ENCODE assay signal across 24 cellular contexts in genomic region chr5:113902917-113903681, GRCh38.
DNase-seq lines count a peak whose midpoint lies in the region; FAIRE-seq and TF ChIP-seq lines count a peak whose summit lies in the region.
"Had no signal": no experiment of that assay in that cellular context is flagged by ENCODE, and none has a peak within 500 bp of the region (broad histone marks: within the 10 kb centered on the region; RNA-seq: fewer than 3 reads in every experiment).

No MANE protein-coding gene starts in this region.

- TF ChIP-seq EP300 in H1 (IDR thresholded peaks at IDR 0.05; ENCODE audit: borderline replicate concordance in 1 of 2, low read depth in 2 of 2, low read length in 2 of 2) = no peak

- peak; percentile 19 for DNase-seq in NCI-H146 (lab: John Stamatoyannopoulos, UW)
- DNase-seq in NCI-H146 treated with DMSO at 0.1 percent for 48 hours (lab: John Stamatoyannopoulos, UW; ENCODE audit: unreplicated experiment) = no peak
- DNase-seq in SK-N-DZ (ENCODE audit: low spot score) = peak; percentile 99
- DNase-seq in H1 (ENCODE audit: low read depth in 1 of 2, low spot score in 2 of 2) = no peak
- DNase-seq in retina = peak; percentile 16
- DNase-seq in CD4-positive, alpha-beta memory T cell = no peak
- no peak for DNase-seq in NCI-H510A treated with DMSO at 0.1 percent for 48 hours (lab: John Stamatoyannopoulos, UW)
- DNase-seq in stimulated activated CD4-positive, alpha-beta T cell treated with anti-CD3 and anti-CD28 coated beads, Interleukin-1b, Interleukin-23, amount 100 ng/mL, for 48 hours = no peak
- DNase-seq: ACHN, DMS53, GOT3, HCEC 1CT, NCI-H1092, NCI-H1417 treated with DMSO at 0.1 percent for 48 hours, NCI-H187 treated with DMSO at 0.1 percent for 48 hours, NCI-H2171 treated with DMSO at 0.1 percent for 48 hours, NCI-H524 treated with DMSO at 0.1 percent for 48 hours, SHP77, SW 1271 had no signal

- no peaks in the 10 kb centered on the region for H3K9me3 ChIP-seq in H1 (ENCODE audit: insufficient read depth in 2 of 2, low read depth in 1 of 2, low read length in 1 of 2)
- H3K9me3 ChIP-seq in CD4-positive, alpha-beta memory T cell (ENCODE audit: control insufficient read depth in 1 of 2, low read length in 2 of 2) = no peaks in the 10 kb centered on the region

- no peak overlapping the region for H2AK5ac ChIP-seq in H1 (ENCODE audit: low read depth, low read length)

- no peaks in the 10 kb centered on the region for H3K4me1 ChIP-seq in H1 (replicated peaks in 1 of 4; ENCODE audit: control insufficient read depth in 3 of 4, insufficient read depth in 4 of 4, low read length in 3 of 4)
- H3K4me1 ChIP-seq in CD4-positive, alpha-beta memory T cell (ENCODE audit: insufficient read depth, low read length) = no peaks in the 10 kb centered on the region

- no peak for TF ChIP-seq RAD21 in H1 (IDR thresholded peaks at IDR 0.05 in 1 of 2, conservative IDR thresholded peaks at IDR 0.05 in 1 of 2; ENCODE audit: low read depth in 2 of 2, low read length in 2 of 2)

- no peaks in the 10 kb centered on the region for H3K23me2 ChIP-seq in H1 (ENCODE audit: low read depth, low read length)

- WGBS in H1 (ENCODE audit: extremely low coverage in 1 of 2, insufficient coverage in 1 of 2, insufficient read length in 1 of 2, insufficient replicate concordance in 2 of 2, low coverage in 1 of 2, low lambda C conversion rate in 2 of 2, missing lambda C conversion rate in 1 of 2), 2 experiments = 93% methylated on average over 2 of the region's 2 CpGs; no CpG with 5 or more reads in 1 of the 2 experiments

- H3K23ac ChIP-seq in H1 (ENCODE audit: insufficient read length) = no peak overlapping the region

- no peaks in the 10 kb centered on the region for H3K36me3 Mint-ChIP-seq in CD4-positive, alpha-beta memory T cell
- H3K36me3 Mint-ChIP-seq: IgD-negative memory B cell had no signal

- no peak overlapping the region for H3K9ac ChIP-seq in H1 (replicated peaks in 1 of 4; ENCODE audit: extremely low read depth in 1 of 4, low read depth in 3 of 4, low read length in 3 of 4)

- no peak overlapping the region for H3K4ac ChIP-seq in H1 (replicated peaks; ENCODE audit: insufficient read length, low read depth, low read length)

- H3K79me1 ChIP-seq in H1 (ENCODE audit: low read depth, low read length) = no peaks in the 10 kb centered on the region

- H3K14ac ChIP-seq in H1 (ENCODE audit: insufficient read length) = no peak overlapping the region

- no peak overlapping the region for H2BK20ac ChIP-seq in H1 (ENCODE audit: low read length)

- H2BK5ac ChIP-seq in H1 (ENCODE audit: low read depth, low read length) = no peak overlapping the region

- H3K79me2 ChIP-seq in H1 (ENCODE audit: control insufficient read depth in 1 of 2, insufficient read depth in 2 of 2, low read length in 2 of 2) = no peaks in the 10 kb centered on the region

- FAIRE-seq in H1 (lab: Jason Lieb, UNC) = no peak
- FAIRE-seq: G401.6, GM12878 had no signal

- H3K18ac ChIP-seq in H1 (ENCODE audit: extremely low read depth, low read length) = no peak overlapping the region

- no peak overlapping the region for H4K91ac ChIP-seq in H1 (replicated peaks; ENCODE audit: insufficient read length, low read length)

- no peaks in the 10 kb centered on the region for H3K4me1 Mint-ChIP-seq in CD4-positive, alpha-beta memory T cell
- H3K4me1 Mint-ChIP-seq: IgD-negative memory B cell had no signal

- TF ChIP-seq CTCF in H1 (IDR thresholded peaks at IDR 0.05; ENCODE audit: control extremely low read depth in 1 of 3, insufficient read depth in 1 of 3, low read depth in 1 of 3, low read length in 3 of 3) = no peak

- TF ChIP-seq POLR2A in H1 (IDR thresholded peaks at IDR 0.05; ENCODE audit: control extremely low read depth in 1 of 2, low read depth in 2 of 2, low read length in 2 of 2) = no peak

- H3K4me3 Mint-ChIP-seq in CD4-positive, alpha-beta memory T cell = no peak overlapping the region
- H3K4me3 Mint-ChIP-seq: IgD-negative memory B cell had no signal

- H3K27ac ChIP-seq in H1 (ENCODE audit: low read depth, low read length) = no peak overlapping the region
- H3K27ac ChIP-seq in CD4-positive, alpha-beta memory T cell (ENCODE audit: low read depth, low read length) = no peak overlapping the region
- H3K27ac ChIP-seq: 22Rv1, RWPE1 had no signal

- peaks cover 0 to 2% of the 10 kb centered on the region in 2 donors for H3K27me3 Mint-ChIP-seq in CD4-positive, alpha-beta memory T cell

- no peak overlapping the region for H3K4me2 ChIP-seq in H1 (ENCODE audit: insufficient read depth in 1 of 2, low read depth in 2 of 2, low read length in 2 of 2)

- H3K27ac Mint-ChIP-seq in CD4-positive, alpha-beta memory T cell = no peak overlapping the region
- H3K27ac Mint-ChIP-seq: IgD-negative memory B cell had no signal

- H3K56ac ChIP-seq in H1 (replicated peaks; ENCODE audit: insufficient read length, low read depth, low read length) = no peak overlapping the region

- no peak overlapping the region for H3K4me3 ChIP-seq in H1 (ENCODE audit: extremely low read depth in 1 of 4, insufficient read depth in 2 of 4, low read depth in 3 of 4, low read length in 4 of 4)
- no peak overlapping the region for H3K4me3 ChIP-seq in CD4-positive, alpha-beta memory T cell (ENCODE audit: low read length in 2 of 2)
- H3K4me3 ChIP-seq: GM12878 had no signal

- CTCF ChIA-PET in H1 (lab: Charles Lee; ENCODE audit: partially characterized antibody) = interaction anchor here (0.6 kb wide), 1 partner anchor 18 kb away, joined by 3 read pairs; no protein-coding TSS in a partner anchor
- CTCF ChIA-PET in CD4-positive, alpha-beta memory T cell (lab: Charles Lee; ENCODE audit: partially characterized antibody) = no interaction called here

- H3K9me3 Mint-ChIP-seq in CD4-positive, alpha-beta memory T cell = peaks cover 0 to 3% (median 0%) of the 10 kb centered on the region in 8 donors
- H3K9me3 Mint-ChIP-seq: IgD-negative memory B cell had no signal

- no peak overlapping the region for H2BK15ac ChIP-seq in H1 (ENCODE audit: low read length)

- H3K27me3 ChIP-seq in H1 (replicated peaks in 1 of 4; ENCODE audit: control insufficient read depth in 3 of 4, extremely low read depth in 1 of 4, insufficient read depth in 3 of 4, low read length in 3 of 4) = no peaks in the 10 kb centered on the region
- H3K27me3 ChIP-seq in CD4-positive, alpha-beta memory T cell (ENCODE audit: insufficient read depth, low read length) = no peaks in the 10 kb centered on the region

- H3K36me3 ChIP-seq in H1 (ENCODE audit: control insufficient read depth in 2 of 4, insufficient read depth in 4 of 4, low read length in 3 of 4) = no peaks in the 10 kb centered on the region
- H3K36me3 ChIP-seq in CD4-positive, alpha-beta memory T cell (ENCODE audit: insufficient read depth, low read length) = no peaks in the 10 kb centered on the region

- no peak overlapping the region for H2BK120ac ChIP-seq in H1 (replicated peaks; ENCODE audit: low read depth, low read length)

- no peak overlapping the region for H2BK12ac ChIP-seq in H1 (ENCODE audit: low read depth, low read length)

- intact Hi-C loops in CD4-positive, alpha-beta memory T cell (cut with micrococcal nuclease) = no loop called here

- no peaks in the 10 kb centered on the region for H4K20me1 ChIP-seq in H1 (replicated peaks in 1 of 2; ENCODE audit: control insufficient read depth in 1 of 2, insufficient read depth in 2 of 2, low read length in 2 of 2)

- no peak overlapping the region for H4K5ac ChIP-seq in H1 (ENCODE audit: insufficient read length, low read depth, low read length)

- POLR2A ChIA-PET in H1 (lab: Charles Lee; ENCODE audit: partially characterized antibody) = interaction anchor here (1.0 kb wide), 1 partner anchor 11 kb away, joined by 3 read pairs; no protein-coding TSS in a partner anchor
- POLR2A ChIA-PET in CD4-positive, alpha-beta memory T cell (lab: Charles Lee; ENCODE audit: partially characterized antibody) = no interaction called here

- H4K8ac ChIP-seq in H1 (ENCODE audit: extremely low read depth, insufficient read depth, low read length) = no peak overlapping the region

- H2AFZ ChIP-seq in H1 (ENCODE audit: low read length) = no peak overlapping the region

TF ChIP-seq in H1, 55 proteins besides CTCF, POLR2A, EP300 and RAD21:
- TF ChIP-seq CREB1 (IDR thresholded peaks at IDR 0.05) = no peak
- TF ChIP-seq KDM5A (IDR thresholded peaks at IDR 0.05; ENCODE audit: low read length) = no peak
- peak; percentile 51; the same call in 1 of the 2 replicates for TF ChIP-seq MAFK (IDR thresholded peaks at IDR 0.05; ENCODE audit: low read depth, low read length)
- no peak for TF ChIP-seq MAX (IDR thresholded peaks at IDR 0.05)
- TF ChIP-seq RFX5 (IDR thresholded peaks at IDR 0.05; ENCODE audit: borderline replicate concordance, low read depth, low read length) = no peak
- TF ChIP-seq CTBP2 (IDR thresholded peaks at IDR 0.05; ENCODE audit: borderline replicate concordance, insufficient read depth, insufficient read length, low read length) = no peak
- no peak for TF ChIP-seq RBBP5 (IDR thresholded peaks at IDR 0.05; ENCODE audit: borderline replicate concordance, low read depth, low read length)
- TF ChIP-seq PHF8 (conservative IDR thresholded peaks at IDR 0.05; ENCODE audit: low read depth, low read length) = no peak

Comparison
In these comparisons a context has a peak if more than half of its experiments do, and no peak if none do; other contexts are left out.
1. DNase-seq: peak in NCI-H146 (single experiment), SK-N-DZ (single experiment) and retina (single experiment); none in NCI-H146 treated with DMSO at 0.1 percent for 48 hours (single experiment), H1 (0 of 2), CD4-positive, alpha-beta memory T cell (0 of 5), NCI-H510A treated with DMSO at 0.1 percent for 48 hours (single experiment) and stimulated activated CD4-positive, alpha-beta T cell treated with anti-CD3 and anti-CD28 coated beads, Interleukin-1b, Interleukin-23, amount 100 ng/mL, for 48 hours (single experiment).